In the genomic region with DNA sequence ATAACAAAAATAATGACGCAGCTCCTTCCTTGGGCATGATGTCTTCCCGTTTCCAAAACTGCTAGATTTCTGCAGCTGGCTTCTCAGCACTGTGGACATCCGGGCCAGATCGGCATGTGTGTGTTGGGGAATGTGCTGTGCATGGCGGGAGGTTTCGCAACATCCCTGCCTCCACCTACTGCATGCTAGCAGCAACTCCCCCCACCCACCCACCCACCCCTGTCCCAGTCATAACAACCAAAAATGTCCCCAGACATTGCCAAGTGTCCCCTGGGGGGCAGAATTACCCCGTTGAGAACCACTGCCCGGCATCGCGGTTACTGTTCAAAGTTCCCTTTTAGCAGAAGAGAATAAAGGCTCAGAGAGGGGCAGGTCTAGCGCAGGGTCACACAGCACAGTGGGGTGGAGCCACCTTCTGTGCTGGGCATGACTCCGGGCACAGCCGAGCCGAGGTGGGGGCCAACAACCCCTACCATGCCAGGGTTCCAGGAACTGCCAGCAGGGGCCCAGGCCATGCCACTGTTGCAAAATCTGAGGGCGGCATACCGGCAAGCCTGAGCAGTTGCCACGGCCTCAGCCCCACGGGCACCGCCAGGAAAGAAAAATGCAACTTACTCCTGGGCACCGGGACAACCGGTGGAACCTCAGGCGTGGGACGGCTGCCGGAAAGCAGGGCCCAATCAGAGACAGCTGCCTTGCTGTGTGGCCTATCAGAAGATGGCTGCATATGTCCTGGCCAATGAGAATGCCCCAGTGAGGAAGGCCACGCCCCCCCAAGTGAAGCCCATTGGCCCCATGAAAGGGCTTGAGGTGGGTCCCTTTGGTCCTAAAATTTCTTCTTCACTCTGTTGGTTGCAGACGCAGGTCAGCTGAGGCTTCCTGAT, we compare ENCODE assay signal across 8 cellular contexts. TPM values are rescaled to one million over a fixed set of nuclear protein-coding genes. Genes with fewer than 3 reads are reported as not detected.
DNase-seq lines count a peak whose midpoint lies in the region; ATAC-seq, FAIRE-seq and TF ChIP-seq lines count a peak whose summit lies in the region.

No MANE protein-coding gene starts in this region.

- ATAC-seq in activated B cell treated with CpG ODN at 0.5 μM for 24 hours (ENCODE audit: low read depth) (peak; percentile 87), HG03565 (IDR thresholded peaks at IDR 0.05; ENCODE audit: unreplicated experiment) (no peak), GM21717 (IDR thresholded peaks at IDR 0.05; ENCODE audit: unreplicated experiment) (no peak)

- CTCF ChIA-PET in activated B cell treated with CpG ODN at 0.5 μM for 24 hours (lab: Charles Lee) (interaction anchor here (1.4 to 1.7 kb wide), 2 partner anchors 18 to 86 kb away, joined by 3 to 16 read pairs; no protein-coding TSS in a partner anchor), H1 (lab: Charles Lee; ENCODE audit: partially characterized antibody) (interaction anchor here (0.8 to 7.3 kb wide), 6 partner anchors 39 to 141 kb away, joined by 3 to 77 read pairs (median 5); no protein-coding TSS in a partner anchor)

- H3K27ac ChIP-seq in MM.1S (ENCODE audit: low read length) (no peak overlapping the region), H1 (ENCODE audit: low read depth, low read length) (no peak overlapping the region), urinary bladder (ENCODE audit: low read depth) (peak overlapping the region; percentile 40)

- H3K9ac ChIP-seq in MM.1S (ENCODE audit: low read length), result no peak overlapping the region
- H3K9ac ChIP-seq in H1 (replicated peaks in 1 of 4; ENCODE audit: extremely low read depth in 1 of 4, low read depth in 3 of 4, low read length in 3 of 4), result no peak overlapping the region

- no peak overlapping the region for H2BK120ac ChIP-seq in H1 (replicated peaks; ENCODE audit: low read depth, low read length)

- peak overlapping the region; percentile 2; the same call in 1 of the 2 replicates for H3K4me2 ChIP-seq in MM.1S (ENCODE audit: low read depth, low read length)
- H3K4me2 ChIP-seq in H1 (ENCODE audit: insufficient read depth in 1 of 2, low read depth in 2 of 2, low read length in 2 of 2), result no peak overlapping the region

- no peaks in the 10 kb centered on the region for H3F3A ChIP-seq in MM.1S (ENCODE audit: insufficient read depth, low read length)

- WGBS in H1 (ENCODE audit: extremely low coverage in 1 of 2, insufficient coverage in 1 of 2, insufficient read length in 1 of 2, insufficient replicate concordance in 2 of 2, low coverage in 1 of 2, low lambda C conversion rate in 2 of 2, missing lambda C conversion rate in 1 of 2), 2 experiments, result 76% methylated on average over 19 of the region's 26 CpGs; no CpG with 5 or more reads in 1 of the 2 experiments
- 47% methylated on average over 26 of the region's 26 CpGs for WGBS in urinary bladder

- H2BK15ac ChIP-seq in H1 (ENCODE audit: low read length), result no peak overlapping the region

- H3K4me3 ChIP-seq in MM.1S (ENCODE audit: low read length) (no peak overlapping the region), H1 (ENCODE audit: extremely low read depth in 1 of 4, insufficient read depth in 2 of 4, low read depth in 3 of 4, low read length in 4 of 4) (no peak overlapping the region), urinary bladder (ENCODE audit: low read depth, low read length) (no peak overlapping the region)

- no peak for TF ChIP-seq CTCF in MM.1S (IDR thresholded peaks at IDR 0.05; ENCODE audit: low read length)
- no peak for TF ChIP-seq CTCF in activated B cell treated with CpG ODN at 0.5 μM for 24 hours (IDR thresholded peaks at IDR 0.05)
- no peak for TF ChIP-seq CTCF in H1 (IDR thresholded peaks at IDR 0.05; ENCODE audit: control extremely low read depth in 1 of 3, insufficient read depth in 1 of 3, low read depth in 1 of 3, low read length in 3 of 3)

- POLR2A ChIA-PET in activated B cell treated with CpG ODN at 0.5 μM for 24 hours (lab: Charles Lee) (no interaction called here), H1 (lab: Charles Lee; ENCODE audit: partially characterized antibody) (no interaction called here)

- TF ChIP-seq POLR2A in H1 (IDR thresholded peaks at IDR 0.05; ENCODE audit: control extremely low read depth in 1 of 2, low read depth in 2 of 2, low read length in 2 of 2), result no peak

- H3K56ac ChIP-seq in H1 (replicated peaks; ENCODE audit: insufficient read length, low read depth, low read length), result no peak overlapping the region

- intact Hi-C loops in activated B cell treated with CpG ODN at 0.5 μM for 24 hours (cut with micrococcal nuclease), result no loop called here

- peaks cover 3% of the 10 kb centered on the region for H3K4me1 Mint-ChIP-seq in activated B cell treated with CpG ODN at 0.5 μM for 24 hours

- H3K14ac ChIP-seq in H1 (ENCODE audit: insufficient read length), result no peak overlapping the region

- H2BK5ac ChIP-seq in H1 (ENCODE audit: low read depth, low read length), result no peak overlapping the region

- DNase-seq in EL (peak; percentile 79), MM.1S (no peak), activated B cell treated with CpG ODN at 0.5 μM for 24 hours (no peak), H1 (ENCODE audit: low read depth in 1 of 2, low spot score in 2 of 2) (no peak), mucosa of gallbladder (ENCODE audit: low spot score) (peak; percentile 85)

- H3K27me3 ChIP-seq in MM.1S (replicated peaks; ENCODE audit: insufficient read depth, low read length) (peaks cover 85% of the 10 kb centered on the region), H1 (replicated peaks in 1 of 4; ENCODE audit: control insufficient read depth in 3 of 4, extremely low read depth in 1 of 4, insufficient read depth in 3 of 4, low read length in 3 of 4) (peaks cover 0 to 2% (median 0%) of the 10 kb centered on the region in 4 experiments; a peak in 3 of 7 replicates)

- TF ChIP-seq RAD21 in H1 (IDR thresholded peaks at IDR 0.05 in 1 of 2, conservative IDR thresholded peaks at IDR 0.05 in 1 of 2; ENCODE audit: low read depth in 2 of 2, low read length in 2 of 2), result no peak

- no peak overlapping the region for H4K91ac ChIP-seq in H1 (replicated peaks; ENCODE audit: insufficient read length, low read length)

- H3K4ac ChIP-seq in H1 (replicated peaks; ENCODE audit: insufficient read length, low read depth, low read length), result no peak overlapping the region

- H3K36me3 Mint-ChIP-seq in activated B cell treated with CpG ODN at 0.5 μM for 24 hours (ENCODE audit: low read depth), result no peaks in the 10 kb centered on the region

- no peak for TF ChIP-seq EP300 in H1 (IDR thresholded peaks at IDR 0.05; ENCODE audit: borderline replicate concordance in 1 of 2, low read depth in 2 of 2, low read length in 2 of 2)

- H3K9me2 ChIP-seq in MM.1S (replicated peaks; ENCODE audit: insufficient read depth, low read length), result no peaks in the 10 kb centered on the region

- H4K8ac ChIP-seq in H1 (ENCODE audit: extremely low read depth, insufficient read depth, low read length), result no peak overlapping the region; the same call in 1 of the 2 replicates

- no peak overlapping the region for H3K27ac Mint-ChIP-seq in activated B cell treated with CpG ODN at 0.5 μM for 24 hours

- H3K36me3 ChIP-seq in MM.1S (replicated peaks; ENCODE audit: insufficient read depth, low read length), result no peaks in the 10 kb centered on the region
- H3K36me3 ChIP-seq in H1 (ENCODE audit: control insufficient read depth in 2 of 4, insufficient read depth in 4 of 4, low read length in 3 of 4), result no peaks in the 10 kb centered on the region
- H3K36me3 ChIP-seq in urinary bladder (ENCODE audit: insufficient read depth), result no peaks in the 10 kb centered on the region

- no peak overlapping the region for H3K4me3 Mint-ChIP-seq in activated B cell treated with CpG ODN at 0.5 μM for 24 hours

- no peaks in the 10 kb centered on the region for H4K20me1 ChIP-seq in MM.1S (ENCODE audit: insufficient read depth, low read length)
- H4K20me1 ChIP-seq in H1 (replicated peaks in 1 of 2; ENCODE audit: control insufficient read depth in 1 of 2, insufficient read depth in 2 of 2, low read length in 2 of 2), result no peaks in the 10 kb centered on the region

- no peaks in the 10 kb centered on the region for H3K79me2 ChIP-seq in MM.1S (ENCODE audit: low read length)
- H3K79me2 ChIP-seq in H1 (ENCODE audit: control insufficient read depth in 1 of 2, insufficient read depth in 2 of 2, low read length in 2 of 2), result no peaks in the 10 kb centered on the region

- no peaks in the 10 kb centered on the region for H3K79me1 ChIP-seq in H1 (ENCODE audit: low read depth, low read length)

- no peaks in the 10 kb centered on the region for H3K9me3 Mint-ChIP-seq in activated B cell treated with CpG ODN at 0.5 μM for 24 hours

- no peak overlapping the region for H3K18ac ChIP-seq in H1 (ENCODE audit: extremely low read depth, low read length)

- no peak overlapping the region for H2AK5ac ChIP-seq in H1 (ENCODE audit: low read depth, low read length)

- H3K23me2 ChIP-seq in H1 (ENCODE audit: low read depth, low read length), result no peaks in the 10 kb centered on the region

- H3K9me3 ChIP-seq in MM.1S (replicated peaks; ENCODE audit: insufficient read depth, low read length), result no peaks in the 10 kb centered on the region
- no peaks in the 10 kb centered on the region for H3K9me3 ChIP-seq in H1 (ENCODE audit: insufficient read depth in 2 of 2, low read depth in 1 of 2, low read length in 1 of 2)

- H2AFZ ChIP-seq in MM.1S (ENCODE audit: low read length), result no peak overlapping the region
- no peak overlapping the region for H2AFZ ChIP-seq in H1 (ENCODE audit: low read length)

- H3K23ac ChIP-seq in H1 (ENCODE audit: insufficient read length), result no peak overlapping the region

- H2BK20ac ChIP-seq in H1 (ENCODE audit: low read length), result no peak overlapping the region

- H3K4me1 ChIP-seq in MM.1S (ENCODE audit: low read length) (no peaks in the 10 kb centered on the region), H1 (replicated peaks in 1 of 4; ENCODE audit: control insufficient read depth in 3 of 4, insufficient read depth in 4 of 4, low read length in 3 of 4) (no peaks in the 10 kb centered on the region), urinary bladder (ENCODE audit: insufficient read depth) (no peaks in the 10 kb centered on the region)

- FAIRE-seq in H1 (lab: Jason Lieb, UNC), result no peak

- H3K27me3 Mint-ChIP-seq in activated B cell treated with CpG ODN at 0.5 μM for 24 hours, result peaks cover 8% of the 10 kb centered on the region

- no peak overlapping the region for H4K5ac ChIP-seq in H1 (ENCODE audit: insufficient read length, low read depth, low read length)

- H2BK12ac ChIP-seq in H1 (ENCODE audit: low read depth, low read length), result no peak overlapping the region

RNA-seq across cellular contexts. Expression of a gene that starts 22.5 kb away (rescaled TPM):
- total RNA-seq in activated B cell treated with CpG ODN at 0.5 μM for 24 hours (17.3 and 18.8 TPM in 2 replicates), mucosa of gallbladder (254 TPM), urinary bladder (26.4 TPM)
- total RNA-seq in H1 (2021; fragmentation: NEBNext Ultra II Directional; extraction: Animal tissue kit (Norgen Biotek cat#: 25700)), result 2.6 and 3.2 TPM in 2 replicates
- polyA plus RNA-seq in H1 (2011; rRNA removed) (0.56 and 0.82 TPM in 2 replicates), urinary bladder (112 TPM)
- 0.35 TPM for polyA plus RNA-seq in H1 (2011; cell fraction: cytosol; rRNA removed)
- polyA plus RNA-seq in H1 (2011; cell fraction: nucleus; rRNA removed), result 0.88 TPM
- 2.1 to 4.3 TPM (median 3.5 TPM) in 4 replicates for polyA plus RNA-seq in H1 (2012, experiment 1 of 2)
- 2.9 TPM for polyA plus RNA-seq in H1 (2012, experiment 2 of 2)
- 6.0 TPM for polyA plus RNA-seq in H1 (2013, experiment 1 of 2)
- 5.3 TPM for polyA plus RNA-seq in H1 (2013, experiment 2 of 2)
- 0.34 and 0.41 TPM in 2 replicates for polyA minus RNA-seq in H1 (2011; rRNA and poly(A)+ RNA removed)
- polyA minus RNA-seq in H1 (2011; cell fraction: cytosol; rRNA and poly(A)+ RNA removed), result 1.2 TPM
- 1.6 TPM for polyA minus RNA-seq in H1 (2011; cell fraction: nucleus; rRNA and poly(A)+ RNA removed)

Comparison
In these comparisons a context has a peak if more than half of its experiments do, and no peak if none do; other contexts are left out.
1. DNase-seq: peak in EL (single experiment) and mucosa of gallbladder (single experiment); none in MM.1S (single experiment), activated B cell treated with CpG ODN at 0.5 μM for 24 hours (single experiment) and H1 (0 of 2).